In genomic region chr18:75045249-75045648, GRCh38 we compare ENCODE assay signal across 27 cellular contexts.
"Had no signal": no experiment of that assay in that cellular context is flagged by ENCODE, and none has a peak within 500 bp of the region (broad histone marks: within the 10 kb centered on the region; RNA-seq: fewer than 3 reads in every experiment).

No MANE protein-coding gene starts in this region.

- H3K4me1 ChIP-seq: adrenal gland, ascending aorta, colonic mucosa had no signal

- ATAC-seq: activated CD4-positive, alpha-beta T cell treated with anti-CD3 and anti-CD28 coated beads for 36 hours; activated CD8-positive, alpha-beta memory T cell treated with anti-CD3 and anti-CD28 coated beads, Interleukin-2, amount 10 ng/mL, durations not matched to agents 7 days and 5 days; activated CD8-positive, alpha-beta T cell treated with anti-CD3 and anti-CD28 coated beads, Interleukin-2, amount 10 ng/mL, durations not matched to agents 7 days and 5 days; activated naive CD8-positive, alpha-beta T cell treated with anti-CD3 and anti-CD28 coated beads, Interleukin-2, amount 50 U/mL, for 24 hours; esophagus mucosa; heart left ventricle had no signal

- H3K36me3 ChIP-seq: adrenal gland, ascending aorta, brain microvascular endothelial cell, colonic mucosa, heart left ventricle had no signal

- H3K27ac Mint-ChIP-seq: activated CD4-positive, alpha-beta memory T cell treated with anti-CD3 and anti-CD28 coated beads for 36 hours; activated CD4-positive, alpha-beta T cell treated with anti-CD3 and anti-CD28 coated beads for 36 hours; activated CD4-positive, alpha-beta T cell treated with anti-CD3 and anti-CD28 coated beads, Interleukin-2, amount 10 ng/mL, durations not matched to agents 24 days and 14 days; activated CD8-positive, alpha-beta memory T cell treated with anti-CD3 and anti-CD28 coated beads, Interleukin-2, amount 10 ng/mL, durations not matched to agents 7 days and 5 days; activated CD8-positive, alpha-beta T cell treated with anti-CD3 and anti-CD28 coated beads, Interleukin-2, amount 10 ng/mL, durations not matched to agents 7 days and 5 days; activated naive CD4-positive, alpha-beta T cell treated with anti-CD3 and anti-CD28 coated beads for 36 hours; activated naive CD4-positive, alpha-beta T cell treated with anti-CD3 and anti-CD28 coated beads, Interleukin-2, amount 50 U/mL, for 24 hours; activated naive CD8-positive, alpha-beta T cell treated with anti-CD3 and anti-CD28 coated beads for 36 hours; activated naive CD8-positive, alpha-beta T cell treated with anti-CD3 and anti-CD28 coated beads, Interleukin-2, amount 50 U/mL, for 24 hours; activated T-helper 1 cell treated with anti-CD3 and anti-CD28 coated beads, Interleukin-12 subunit alpha, Interleukin-12 subunit beta, Interleukin-2, Interleukin-4 antibody, amounts not matched to agents 30 ng/mL and 10 ng/mL and 1 ng/mL, durations not matched to agents 14 hours and 24 hours and 36 hours; activated T-helper 2 cell treated with anti-CD3 and anti-CD28 coated beads, Interferon-gamma antibody, Interleukin-2, Interleukin-4, amounts not matched to agents 10 μg/mL and 5 μg/mL and 100 μg/mL, durations not matched to agents 14 hours and 24 hours and 36 hours had no signal

- H3K4me3 ChIP-seq: adrenal gland, ascending aorta, colonic mucosa, heart left ventricle had no signal

- H3K9me3 Mint-ChIP-seq: activated CD4-positive, alpha-beta memory T cell treated with anti-CD3 and anti-CD28 coated beads for 36 hours; activated CD4-positive, alpha-beta T cell treated with anti-CD3 and anti-CD28 coated beads, Interleukin-2, amount 10 ng/mL, durations not matched to agents 24 days and 14 days; activated naive CD4-positive, alpha-beta T cell treated with anti-CD3 and anti-CD28 coated beads for 36 hours; activated naive CD4-positive, alpha-beta T cell treated with anti-CD3 and anti-CD28 coated beads, Interleukin-2, amount 50 U/mL, for 24 hours; activated naive CD8-positive, alpha-beta T cell treated with anti-CD3 and anti-CD28 coated beads for 36 hours; activated naive CD8-positive, alpha-beta T cell treated with anti-CD3 and anti-CD28 coated beads, Interleukin-2, amount 50 U/mL, for 24 hours; activated T-helper 1 cell treated with anti-CD3 and anti-CD28 coated beads, Interleukin-12 subunit alpha, Interleukin-12 subunit beta, Interleukin-2, Interleukin-4 antibody, amounts not matched to agents 30 ng/mL and 10 ng/mL and 1 ng/mL, durations not matched to agents 14 hours and 24 hours and 36 hours; activated T-helper 2 cell treated with anti-CD3 and anti-CD28 coated beads, Interferon-gamma antibody, Interleukin-2, Interleukin-4, amounts not matched to agents 10 μg/mL and 5 μg/mL and 100 μg/mL, durations not matched to agents 14 hours and 24 hours and 36 hours had no signal

- H3K9me3 ChIP-seq: adrenal gland, ascending aorta, colonic mucosa had no signal

- H3K27me3 ChIP-seq: adrenal gland, ascending aorta, brain microvascular endothelial cell, colonic mucosa, heart left ventricle had no signal

- H3K27me3 Mint-ChIP-seq: activated CD4-positive, alpha-beta memory T cell treated with anti-CD3 and anti-CD28 coated beads for 36 hours; activated CD4-positive, alpha-beta T cell treated with anti-CD3 and anti-CD28 coated beads for 36 hours; activated CD4-positive, alpha-beta T cell treated with anti-CD3 and anti-CD28 coated beads, Interleukin-2, amount 10 ng/mL, durations not matched to agents 24 days and 14 days; activated CD8-positive, alpha-beta memory T cell treated with anti-CD3 and anti-CD28 coated beads, Interleukin-2, amount 10 ng/mL, durations not matched to agents 7 days and 5 days; activated naive CD4-positive, alpha-beta T cell treated with anti-CD3 and anti-CD28 coated beads, Interleukin-2, amount 50 U/mL, for 24 hours; activated naive CD8-positive, alpha-beta T cell treated with anti-CD3 and anti-CD28 coated beads for 36 hours; activated naive CD8-positive, alpha-beta T cell treated with anti-CD3 and anti-CD28 coated beads, Interleukin-2, amount 50 U/mL, for 24 hours had no signal

- H3K36me3 Mint-ChIP-seq: activated CD4-positive, alpha-beta memory T cell treated with anti-CD3 and anti-CD28 coated beads for 36 hours; activated CD8-positive, alpha-beta memory T cell treated with anti-CD3 and anti-CD28 coated beads, Interleukin-2, amount 10 ng/mL, durations not matched to agents 7 days and 5 days had no signal

- H3K4me3 Mint-ChIP-seq: activated CD4-positive, alpha-beta memory T cell treated with anti-CD3 and anti-CD28 coated beads for 36 hours; activated CD4-positive, alpha-beta T cell treated with anti-CD3 and anti-CD28 coated beads for 36 hours; activated CD4-positive, alpha-beta T cell treated with anti-CD3 and anti-CD28 coated beads, Interleukin-2, amount 10 ng/mL, durations not matched to agents 24 days and 14 days; activated CD8-positive, alpha-beta memory T cell treated with anti-CD3 and anti-CD28 coated beads, Interleukin-2, amount 10 ng/mL, durations not matched to agents 7 days and 5 days; activated CD8-positive, alpha-beta T cell treated with anti-CD3 and anti-CD28 coated beads, Interleukin-2, amount 10 ng/mL, durations not matched to agents 7 days and 5 days; activated naive CD4-positive, alpha-beta T cell treated with anti-CD3 and anti-CD28 coated beads for 36 hours; activated naive CD4-positive, alpha-beta T cell treated with anti-CD3 and anti-CD28 coated beads, Interleukin-2, amount 50 U/mL, for 24 hours; activated naive CD8-positive, alpha-beta T cell treated with anti-CD3 and anti-CD28 coated beads for 36 hours; activated naive CD8-positive, alpha-beta T cell treated with anti-CD3 and anti-CD28 coated beads, Interleukin-2, amount 50 U/mL, for 24 hours; activated T-helper 1 cell treated with anti-CD3 and anti-CD28 coated beads, Interleukin-12 subunit alpha, Interleukin-12 subunit beta, Interleukin-2, Interleukin-4 antibody, amounts not matched to agents 30 ng/mL and 10 ng/mL and 1 ng/mL, durations not matched to agents 14 hours and 24 hours and 36 hours had no signal

- H3K27ac ChIP-seq: adrenal gland, ascending aorta, brain microvascular endothelial cell, colonic mucosa had no signal

- DNase-seq: activated CD4-positive, alpha-beta memory T cell treated with anti-CD3 and anti-CD28 coated beads for 36 hours; activated CD4-positive, alpha-beta T cell treated with anti-CD3 and anti-CD28 coated beads for 36 hours; activated CD4-positive, alpha-beta T cell treated with anti-CD3 and anti-CD28 coated beads, Interleukin-2, amount 10 ng/mL, durations not matched to agents 24 days and 14 days; activated CD4-positive, CD25-positive, alpha-beta regulatory T cell; activated CD4-positive, CD25-positive, alpha-beta regulatory T cell treated with anti-CD3 and anti-CD28 coated beads, Interleukin-2, amount 50 U/mL, for 72 hours; activated CD8-positive, alpha-beta memory T cell treated with anti-CD3 and anti-CD28 coated beads, Interleukin-2, amount 10 ng/mL, durations not matched to agents 7 days and 5 days; activated CD8-positive, alpha-beta memory T cell treated with anti-CD3 and anti-CD28 coated beads, Interleukin-2, amount 50 U/mL, for 4 hours; activated CD8-positive, alpha-beta T cell treated with anti-CD3 and anti-CD28 coated beads, Interleukin-2, amount 10 ng/mL, durations not matched to agents 7 days and 5 days; activated effector memory CD4-positive, alpha-beta T cell treated with anti-CD3 and anti-CD28 coated beads, Interleukin-2, amount 50 U/mL, for 16 hours; activated naive CD4-positive, alpha-beta T cell treated with anti-CD3 and anti-CD28 coated beads for 36 hours; activated naive CD8-positive, alpha-beta T cell treated with anti-CD3 and anti-CD28 coated beads for 36 hours; activated naive CD8-positive, alpha-beta T cell treated with anti-CD3 and anti-CD28 coated beads, Interleukin-2, amount 50 U/mL, for 24 hours; activated T-cell treated with anti-CD3 and anti-CD28 coated beads, Interleukin-2, amount 50 U/mL, for 1 hour; activated T-cell treated with anti-CD3 and anti-CD28 coated beads, Interleukin-2, amount 50 U/mL, for 48 hours; adrenal gland; brain microvascular endothelial cell; colonic mucosa; effector CD8-positive, alpha-beta T cell; foreskin fibroblast; glutamatergic neuron; heart left ventricle; T-helper 2 cell had no signal

- H3K4me1 Mint-ChIP-seq: activated CD4-positive, alpha-beta T cell treated with anti-CD3 and anti-CD28 coated beads for 36 hours; activated CD4-positive, alpha-beta T cell treated with anti-CD3 and anti-CD28 coated beads, Interleukin-2, amount 10 ng/mL, durations not matched to agents 24 days and 14 days; activated CD8-positive, alpha-beta memory T cell treated with anti-CD3 and anti-CD28 coated beads, Interleukin-2, amount 10 ng/mL, durations not matched to agents 7 days and 5 days; activated naive CD4-positive, alpha-beta T cell treated with anti-CD3 and anti-CD28 coated beads, Interleukin-2, amount 50 U/mL, for 24 hours; activated naive CD8-positive, alpha-beta T cell treated with anti-CD3 and anti-CD28 coated beads for 36 hours; activated naive CD8-positive, alpha-beta T cell treated with anti-CD3 and anti-CD28 coated beads, Interleukin-2, amount 50 U/mL, for 24 hours had no signal
